Comparison of ENCODE assay signal across 8 cellular contexts in the genomic region with DNA sequence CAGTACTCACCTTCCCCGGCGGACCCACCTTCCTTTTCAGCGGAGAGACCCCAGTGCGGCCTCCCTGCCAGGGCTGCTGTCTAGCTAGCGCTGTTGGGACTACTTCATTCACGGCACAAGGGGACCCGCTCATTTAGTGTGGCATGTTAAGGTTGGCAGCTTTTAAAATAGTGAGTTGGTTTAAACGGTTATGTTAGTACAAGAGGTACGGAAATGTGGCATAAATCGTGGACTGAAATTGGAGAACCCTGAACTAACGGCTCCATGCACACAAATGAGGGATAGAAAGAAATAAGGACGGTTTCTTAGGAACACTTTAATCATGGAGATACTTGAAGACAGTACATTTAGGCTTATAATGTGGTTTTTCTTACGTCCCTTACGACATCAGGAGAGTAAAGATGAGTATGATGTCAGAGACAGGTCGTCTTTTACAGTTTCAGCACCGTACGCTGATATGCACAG. TPM values are rescaled to one million over a fixed set of nuclear protein-coding genes. Genes with fewer than 3 reads are reported as not detected.
DNase-seq lines count a peak whose midpoint lies in the region; ATAC-seq, FAIRE-seq and TF ChIP-seq lines count a peak whose summit lies in the region.

No MANE protein-coding gene starts in this region.

- 1% methylated on average over 17 of the region's 17 CpGs for WGBS in pancreas, 2 donors

- DNase-seq in AG10803 (ENCODE audit: low read depth) (peak; percentile 37), activated B cell treated with CpG ODN at 0.5 μM for 24 hours (no peak), fibroblast of pulmonary artery (ENCODE audit: low read depth) (peak; percentile 37), pancreas (no peak), EL (no peak)
- peak; percentile 34 for DNase-seq in Jurkat, Clone E6-1 (ENCODE audit: low read depth, low spot score)

- H3K9me3 ChIP-seq in pancreas: no peaks in the 10 kb centered on the region

- H3K4me3 ChIP-seq in AG10803 (ENCODE audit: low read length): peak overlapping the region; percentile 87
- H3K4me3 ChIP-seq in Jurkat, Clone E6-1 (ENCODE audit: low read length): peak overlapping the region; percentile 92
- peak overlapping the region; percentile 91 for H3K4me3 ChIP-seq in fibroblast of pulmonary artery (replicated peaks; ENCODE audit: low read depth, low read length)
- peak overlapping the region; percentile 58 to 91 (median 84) for H3K4me3 ChIP-seq in pancreas

- peaks cover 4 to 32% (median 11%) of the 10 kb centered on the region in 3 donors for H3K4me1 ChIP-seq in pancreas

- H3K27me3 ChIP-seq in pancreas: no peaks in the 10 kb centered on the region

- H3K36me3 ChIP-seq in pancreas: peaks cover 0 to 11% (median 2%) of the 10 kb centered on the region in 3 donors

- H3K4me1 Mint-ChIP-seq in activated B cell treated with CpG ODN at 0.5 μM for 24 hours: peaks cover 51% of the 10 kb centered on the region

- no peaks in the 10 kb centered on the region for H3K27me3 Mint-ChIP-seq in activated B cell treated with CpG ODN at 0.5 μM for 24 hours

- POLR2A ChIA-PET in activated B cell treated with CpG ODN at 0.5 μM for 24 hours (lab: Charles Lee): interaction anchor here (0.6 to 3.0 kb wide), 10 partner anchors 8 to 1840 kb away, joined by 4 to 16 read pairs (median 6); partner anchors contain the start of genes CDV3 and RYK

- CTCF ChIA-PET in activated B cell treated with CpG ODN at 0.5 μM for 24 hours (lab: Charles Lee): interaction anchor here (1.3 to 1.9 kb wide), 4 partner anchors 8 to 274 kb away, joined by 3 to 8 read pairs (median 4); no protein-coding TSS in a partner anchor

- H3K27ac ChIP-seq in pancreas: peak overlapping the region; percentile 79 to 96 (median 87)

- H3K27ac Mint-ChIP-seq in activated B cell treated with CpG ODN at 0.5 μM for 24 hours: peak overlapping the region; percentile 98

- no peak for TF ChIP-seq CTCF in AG10803 (conservative IDR thresholded peaks at IDR 0.05; ENCODE audit: low read length)
- TF ChIP-seq CTCF in activated B cell treated with CpG ODN at 0.5 μM for 24 hours (IDR thresholded peaks at IDR 0.05): no peak
- no peak for TF ChIP-seq CTCF in fibroblast of pulmonary artery (IDR thresholded peaks at IDR 0.05; ENCODE audit: low read length, missing control alignments)
- no peak for TF ChIP-seq CTCF in pancreas (IDR thresholded peaks at IDR 0.05)

- H3K9me3 Mint-ChIP-seq in activated B cell treated with CpG ODN at 0.5 μM for 24 hours: peaks cover 3% of the 10 kb centered on the region

- intact Hi-C loops in activated B cell treated with CpG ODN at 0.5 μM for 24 hours (cut with micrococcal nuclease) (loop anchor here (1.0 to 10.0 kb wide), 8 partner anchors 236 to 1826 kb away; partner anchors contain the start of genes MSL2, PCCB, PPP2R3A and RYK), pancreas (cut with DNase I) (no loop called here)

- peaks cover 27% of the 10 kb centered on the region for H3K36me3 Mint-ChIP-seq in activated B cell treated with CpG ODN at 0.5 μM for 24 hours (ENCODE audit: low read depth)

- FAIRE-seq in pancreas (lab: Jason Lieb, UNC): no peak

- ATAC-seq in GM18508 (IDR thresholded peaks at IDR 0.05; ENCODE audit: insufficient read depth, unreplicated experiment) (peak; percentile 6), activated B cell treated with CpG ODN at 0.5 μM for 24 hours (ENCODE audit: low read depth) (peak; percentile 1), pancreas (peak; percentile 2 to 8 (median 4)), HG03025 (IDR thresholded peaks at IDR 0.05; ENCODE audit: low FRiP score, unreplicated experiment) (no peak)

- peak overlapping the region; percentile 99 for H3K4me3 Mint-ChIP-seq in activated B cell treated with CpG ODN at 0.5 μM for 24 hours

RNA-seq across cellular contexts. Expression of gene CEP63, which starts 0.8 kb away (rescaled TPM):
- polyA plus RNA-seq in Jurkat, Clone E6-1 (2012; ENCODE audit: insufficient read depth, insufficient read length): 59.2 TPM
- 21.3 and 24.6 TPM in 2 replicates for total RNA-seq in activated B cell treated with CpG ODN at 0.5 μM for 24 hours
- total RNA-seq in pancreas: 10 to 100 TPM in 3 of 6 donors, 1 to 10 TPM in 3; 8.9 to 17.2 (median 11.0) TPM
- polyA plus RNA-seq in pancreas: 10 to 100 TPM; 10.6 to 15.5 TPM

RNA-seq across cellular contexts. Expression of gene ANAPC13, which starts 0.8 kb away (rescaled TPM):
- 70.2 TPM for polyA plus RNA-seq in Jurkat, Clone E6-1 (2012; ENCODE audit: insufficient read depth, insufficient read length)
- 27.5 and 31.3 TPM in 2 replicates for total RNA-seq in activated B cell treated with CpG ODN at 0.5 μM for 24 hours
- 10 to 100 TPM; 16.5 to 32.3 (median 22.1) TPM for total RNA-seq in pancreas
- polyA plus RNA-seq in pancreas: 10 to 100 TPM; 20.6 to 59.1 TPM

Comparison
In these comparisons a context has a peak if more than half of its experiments do, and no peak if none do; other contexts are left out.
1. DNase-seq: peak in AG10803 (single experiment), Jurkat, Clone E6-1 (single experiment) and fibroblast of pulmonary artery (single experiment); none in activated B cell treated with CpG ODN at 0.5 μM for 24 hours (single experiment), pancreas (0 of 6) and EL (single experiment).
2. Peak in every context shown above with its lines, with median percentiles within 50 percentile points of each other: H3K4me3 ChIP-seq.